ENCODE assay signal across 8 cellular contexts in the genomic region with DNA sequence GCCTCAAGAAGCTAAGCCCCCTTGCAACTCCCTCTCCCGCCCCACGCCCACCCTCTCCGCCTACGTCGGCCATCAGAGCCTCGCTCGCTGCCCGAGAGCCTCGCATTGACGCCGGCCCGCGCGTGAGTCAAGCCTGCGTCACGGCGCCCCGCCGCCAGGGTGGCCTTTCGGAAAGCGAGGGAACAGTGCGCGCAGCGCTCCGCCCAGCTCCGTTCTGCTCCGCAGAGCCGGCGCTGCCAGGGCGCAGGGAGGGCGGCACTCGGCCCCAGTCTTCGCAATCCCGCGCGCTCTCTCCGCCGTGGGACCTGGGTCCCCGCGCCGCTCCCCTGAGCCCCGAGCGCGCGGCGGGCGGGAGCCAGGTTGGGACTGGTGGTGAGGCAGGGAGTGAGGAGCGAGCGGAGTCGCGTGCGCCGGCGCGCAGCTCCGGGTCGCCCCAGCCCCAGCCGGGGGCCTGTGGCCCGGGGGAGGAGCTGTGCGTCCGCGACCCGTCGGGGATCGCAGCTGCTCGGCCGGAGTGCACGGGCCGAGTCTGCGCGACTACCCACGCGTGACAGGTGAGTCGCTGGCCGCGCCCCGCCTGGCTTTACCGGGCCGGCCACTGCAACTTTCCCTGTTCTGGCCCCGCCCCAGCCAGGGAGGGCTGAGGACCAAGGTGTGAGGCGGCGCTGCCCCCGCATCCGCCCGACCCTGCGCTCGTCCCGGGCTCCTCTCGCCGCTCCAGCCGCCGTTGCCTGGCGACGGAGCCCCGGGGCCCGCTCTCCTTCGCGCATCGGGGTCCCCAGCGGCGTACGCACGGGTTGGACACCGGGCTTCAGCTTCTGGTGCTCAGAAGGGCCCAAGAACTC. TPM values are rescaled to one million over a fixed set of nuclear protein-coding genes. Genes with fewer than 3 reads are reported as not detected.
DNase-seq lines count a peak whose midpoint lies in the region; ATAC-seq and TF ChIP-seq lines count a peak whose summit lies in the region.

A gene (plus strand): TSS at position 165 of the 845 bp plus-strand sequence. CDS start 16,436 bp downstream, outside the sequence.

- no peak within 1 kb of the TSS for H4K8ac ChIP-seq in mesenchymal stem cell (ENCODE audit: low read length)

- H3K36me3 ChIP-seq in mesenchymal stem cell (ENCODE audit: control insufficient read depth in 1 of 2, insufficient read depth in 2 of 2, low read depth in 1 of 2, low read length in 2 of 2) (no peaks in the 10 kb centered on the region), tibial artery (no peaks in the 10 kb centered on the region)

- H3K9me3 ChIP-seq in mesenchymal stem cell (ENCODE audit: control insufficient read depth, low read length) (no peaks in the 10 kb centered on the region), tibial artery (no peaks in the 10 kb centered on the region)

- H3K79me1 ChIP-seq in mesenchymal stem cell (replicated peaks; ENCODE audit: low read length, poor library complexity, severe bottlenecking), result no peaks in the 10 kb centered on the region

- no peak within 1 kb of the TSS for H2BK15ac ChIP-seq in mesenchymal stem cell (ENCODE audit: low read depth, poor library complexity, severe bottlenecking)

- no peak within 1 kb of the TSS for H3K23ac ChIP-seq in mesenchymal stem cell (ENCODE audit: low read length in 2 of 2)

- H3K27ac ChIP-seq in mesenchymal stem cell (ENCODE audit: low read length, poor library complexity, severe bottlenecking) (no peak within 1 kb of the TSS), tibial artery (no peak within 1 kb of the TSS)

- under 1% methylated on average over 74 of the region's 104 CpGs for WGBS in mesenchymal stem cell

- H2BK12ac ChIP-seq in mesenchymal stem cell (ENCODE audit: low read length in 2 of 2), result no peak within 1 kb of the TSS

- H3K4me2 ChIP-seq in mesenchymal stem cell (ENCODE audit: low read length, poor library complexity, severe bottlenecking), result peak within 1 kb of the TSS; percentile 68

- H3K9ac ChIP-seq in mesenchymal stem cell (ENCODE audit: low read length), result peak within 1 kb of the TSS; percentile 34

- DNase-seq in GM12864 (ENCODE audit: low read depth), result no peak
- DNase-seq in NCI-H446 treated with DMSO at 0.1 percent for 48 hours (lab: John Stamatoyannopoulos, UW), result peak; percentile 39
- peak; percentile 28 to 67 for DNase-seq in cardiac fibroblast (ENCODE audit: low read depth in 2 of 2)
- DNase-seq in mesenchymal stem cell, result peak; percentile 30
- peak in 1 of 2 donors; percentile 54 for DNase-seq in tibial artery
- no peak for DNase-seq in stimulated activated naive CD4-positive, alpha-beta T cell (lab: John Stamatoyannopoulos, UW)

- H2BK120ac ChIP-seq in mesenchymal stem cell (ENCODE audit: low read depth, low read length), result no peak within 1 kb of the TSS

- TF ChIP-seq CTCF in GM12864 (IDR thresholded peaks at IDR 0.05; ENCODE audit: low read depth, low read length, missing control alignments), result peak; percentile 12
- no peak for TF ChIP-seq CTCF in cardiac fibroblast (IDR thresholded peaks at IDR 0.05; ENCODE audit: low read depth, low read length)
- peak; percentile 20 to 21 for TF ChIP-seq CTCF in tibial artery (IDR thresholded peaks at IDR 0.05)

- H3K4me1 ChIP-seq in mesenchymal stem cell (ENCODE audit: control insufficient read depth, insufficient read depth, low read depth, low read length) (peaks cover 11% of the 10 kb centered on the region), tibial artery (peaks cover 0 to 20% (median 17%) of the 10 kb centered on the region in 4 donors)

- no peak within 1 kb of the TSS for H3K14ac ChIP-seq in mesenchymal stem cell (ENCODE audit: low read length in 2 of 2)

- H3K4me3 ChIP-seq in GM12864 (ENCODE audit: low read depth, low read length), result no peak within 1 kb of the TSS
- H3K4me3 ChIP-seq in cardiac fibroblast (replicated peaks in 1 of 2; ENCODE audit: low read depth in 2 of 2, low read length in 2 of 2), result peak within 1 kb of the TSS in 1 of 2 donors; percentile 32
- H3K4me3 ChIP-seq in mesenchymal stem cell (ENCODE audit: insufficient read depth in 1 of 2, low read depth in 1 of 2, low read length in 2 of 2), result peak within 1 kb of the TSS; percentile 34 to 71
- peak within 1 kb of the TSS; percentile 35 to 55 for H3K4me3 ChIP-seq in tibial artery

- H2AK5ac ChIP-seq in mesenchymal stem cell (ENCODE audit: low read length, severe bottlenecking), result no peak within 1 kb of the TSS

- no peak within 1 kb of the TSS for H2AFZ ChIP-seq in mesenchymal stem cell (ENCODE audit: low read depth, low read length)

- H3K4ac ChIP-seq in mesenchymal stem cell (ENCODE audit: low read depth in 1 of 2, low read length in 2 of 2), result no peak within 1 kb of the TSS

- H3K27me3 ChIP-seq in mesenchymal stem cell (ENCODE audit: control insufficient read depth in 1 of 2, insufficient read depth in 1 of 2, low read length in 2 of 2) (peaks cover 63 to 84% of the 10 kb centered on the region in 2 experiments), tibial artery (peaks cover 3 to 77% of the 10 kb centered on the region in 2 donors)

- no peak within 1 kb of the TSS for H4K91ac ChIP-seq in mesenchymal stem cell (ENCODE audit: low read length)

- no peak within 1 kb of the TSS for H3K18ac ChIP-seq in mesenchymal stem cell (ENCODE audit: low read depth in 1 of 2, low read length in 2 of 2)

- H2BK5ac ChIP-seq in mesenchymal stem cell (ENCODE audit: low read depth, low read length, poor library complexity, severe bottlenecking), result no peak within 1 kb of the TSS

- intact Hi-C loops in tibial artery (cut with DNase I; ENCODE audit: low total_unique reads), result no loop called here

- ATAC-seq in HG02759 (IDR thresholded peaks at IDR 0.05; ENCODE audit: unreplicated experiment) (no peak), GM21825 (IDR thresholded peaks at IDR 0.05; ENCODE audit: unreplicated experiment) (no peak)

RNA-seq across cellular contexts. Expression of the gene that starts here (rescaled TPM):
- polyA plus RNA-seq in mesenchymal stem cell (2013, experiment 1 of 2), result 0.04 TPM
- 0.04 TPM for polyA plus RNA-seq in mesenchymal stem cell (2013, experiment 2 of 2)

Comparison
In these comparisons a context has a peak if more than half of its experiments do, and no peak if none do; other contexts are left out.
1. DNase-seq: peak in NCI-H446 treated with DMSO at 0.1 percent for 48 hours (single experiment), cardiac fibroblast (2 of 2) and mesenchymal stem cell (single experiment); none in GM12864 (single experiment) and stimulated activated naive CD4-positive, alpha-beta T cell (0 of 6).